In genomic region chr15:100350434-100351226, GRCh38 we compare ENCODE assay signal across 8 cellular contexts. TPM values are rescaled to one million over a fixed set of nuclear protein-coding genes. Genes with fewer than 3 reads are reported as not detected.
DNase-seq lines count a peak whose midpoint lies in the region; ATAC-seq and TF ChIP-seq lines count a peak whose summit lies in the region.

No MANE protein-coding gene starts in this region.

- no peaks in the 10 kb centered on the region for H4K20me1 ChIP-seq in PC-9 (ENCODE audit: insufficient read depth)

- BruUV-seq in PC-9 (replicated peaks; lab: Mats Ljungman, UMichigan) = no TSS peak

- intact Hi-C loops in PC-9 (cut with micrococcal nuclease; ENCODE audit: unreplicated experiment) = loop anchor here (1.0 to 5.0 kb wide), 4 partner anchors 33 to 658 kb away; partner anchors contain the start of genes ASB7 and LINS1

- H2AFZ ChIP-seq in PC-9 = peak overlapping the region; percentile 97; the same call in 1 of the 2 replicates

- DNase-seq in H4 (ENCODE audit: low spot score) (peak; percentile 67), PC-9 (peak; percentile 33 to 71), HK-2 (ENCODE audit: unreplicated experiment) (no peak), SK-N-DZ (ENCODE audit: low spot score) (no peak)

- no peaks in the 10 kb centered on the region for H3K9me2 ChIP-seq in PC-9 (ENCODE audit: insufficient read depth)

- H3F3A ChIP-seq in PC-9 (ENCODE audit: insufficient read depth, low read depth) = peaks cover 12% of the 10 kb centered on the region; the same call in 1 of the 2 replicates

- peak overlapping the region; percentile 51 for H3K27ac ChIP-seq in PC-9
- H3K27ac ChIP-seq in esophagus (ENCODE audit: low read depth in 2 of 2, low read length in 1 of 2) = peak overlapping the region; percentile 96 to 97
- H3K27ac ChIP-seq in neutrophil = peak overlapping the region; percentile 89

- H3K4me2 ChIP-seq in PC-9 = peak overlapping the region; percentile 84

- H3K27me3 ChIP-seq in PC-9 (ENCODE audit: insufficient read depth, low read depth) (peaks cover 7% of the 10 kb centered on the region; the same call in 1 of the 2 replicates), esophagus (ENCODE audit: control insufficient read depth in 1 of 2, insufficient read depth in 2 of 2, low read length in 2 of 2) (no peaks in the 10 kb centered on the region), neutrophil (peaks cover 21% of the 10 kb centered on the region)

- POLR2A ChIA-PET in PC-9 (lab: Charles Lee; ENCODE audit: unreplicated experiment) = interaction anchor here (0.6 kb wide), 1 partner anchor 513 kb away, joined by 6 read pairs; no protein-coding TSS in a partner anchor

- H3K36me3 ChIP-seq in PC-9 (ENCODE audit: low read depth) = no peaks in the 10 kb centered on the region
- no peaks in the 10 kb centered on the region for H3K36me3 ChIP-seq in esophagus (ENCODE audit: control insufficient read depth in 2 of 2, insufficient read depth in 2 of 2, low read length in 1 of 2)
- no peaks in the 10 kb centered on the region for H3K36me3 ChIP-seq in neutrophil

- H3K4me3 ChIP-seq in PC-9 (peak overlapping the region; percentile 63; the same call in 1 of the 2 replicates), esophagus (ENCODE audit: low read depth in 1 of 2, low read length in 2 of 2) (peak overlapping the region; percentile 73 to 76), neutrophil (ENCODE audit: low read depth in 1 of 2, low read length in 1 of 2) (peak overlapping the region; percentile 72 to 96)

- H3K9me3 ChIP-seq in PC-9 (ENCODE audit: insufficient read depth, low read depth) = no peaks in the 10 kb centered on the region
- H3K9me3 ChIP-seq in esophagus (ENCODE audit: control insufficient read depth in 2 of 2, insufficient read depth in 1 of 2, low read depth in 1 of 2, low read length in 1 of 2) = no peaks in the 10 kb centered on the region
- no peaks in the 10 kb centered on the region for H3K9me3 ChIP-seq in neutrophil

- CTCF ChIA-PET in PC-9 (lab: Charles Lee) = interaction anchor here (0.6 to 1.5 kb wide), 6 partner anchors 8 to 422 kb away, joined by 3 to 5 read pairs (median 4); partner anchors contain the start of gene ADAMTS17

- H3K4me1 ChIP-seq in PC-9 (replicated peaks; ENCODE audit: insufficient read depth) (0 out of 2 replicates have a peak, but pooled peaks cover 12% of the 10 kb centered on the region), esophagus (ENCODE audit: control insufficient read depth in 2 of 2, insufficient read depth in 2 of 2, low read length in 1 of 2) (peaks cover 2 to 10% of the 10 kb centered on the region in 2 donors), neutrophil (ENCODE audit: control insufficient read depth in 1 of 2, insufficient read depth in 1 of 2, low read depth in 1 of 2, low read length in 1 of 2) (peaks cover 16 to 22% of the 10 kb centered on the region in 2 experiments)

- TF ChIP-seq CTCF in PC-9 (conservative IDR thresholded peaks at IDR 0.05) (no peak), neutrophil (IDR thresholded peaks at IDR 0.05) (no peak)

- 23 to 32% methylated on average over 19 of the region's 19 CpGs for WGBS in esophagus, 2 donors

- no peaks in the 10 kb centered on the region for H3K79me2 ChIP-seq in PC-9 (ENCODE audit: low read depth)

- ATAC-seq in HG02885 (IDR thresholded peaks at IDR 0.05; ENCODE audit: poor library complexity, unreplicated experiment) (no peak), GM21528 (IDR thresholded peaks at IDR 0.05; ENCODE audit: low FRiP score, unreplicated experiment) (no peak)

RNA-seq across cellular contexts. Expression of gene ADAMTS17, which starts 8.9 kb away (rescaled TPM):
- 0.25 TPM in 1 of 2 replicates, not detected in the other for total RNA-seq in H4 (2014; rRNA removed; shearing (Covaris generic))
- total RNA-seq in PC-9 (2021) = 2.0 and 3.2 TPM in 2 replicates
- 1 to 10 TPM; 2.1 to 6.9 TPM for polyA plus RNA-seq in esophagus
- polyA plus RNA-seq in SK-N-DZ (2014; cell fraction: cytosol; rRNA removed) = 4.2 and 11.2 TPM in 2 replicates
- polyA plus RNA-seq in SK-N-DZ (2014; cell fraction: nucleus; rRNA removed) = 7.2 and 7.8 TPM in 2 replicates

Comparison
In these comparisons a context has a peak if more than half of its experiments do, and no peak if none do; other contexts are left out.
1. DNase-seq: peak in H4 (single experiment) and PC-9 (2 of 2); none in HK-2 (single experiment) and SK-N-DZ (single experiment).
2. Peak in every context shown above with its lines, with median percentiles within 50 percentile points of each other: H3K27ac ChIP-seq and H3K4me3 ChIP-seq.